ENCODE assay signal across 21 cellular contexts in the genomic region with DNA sequence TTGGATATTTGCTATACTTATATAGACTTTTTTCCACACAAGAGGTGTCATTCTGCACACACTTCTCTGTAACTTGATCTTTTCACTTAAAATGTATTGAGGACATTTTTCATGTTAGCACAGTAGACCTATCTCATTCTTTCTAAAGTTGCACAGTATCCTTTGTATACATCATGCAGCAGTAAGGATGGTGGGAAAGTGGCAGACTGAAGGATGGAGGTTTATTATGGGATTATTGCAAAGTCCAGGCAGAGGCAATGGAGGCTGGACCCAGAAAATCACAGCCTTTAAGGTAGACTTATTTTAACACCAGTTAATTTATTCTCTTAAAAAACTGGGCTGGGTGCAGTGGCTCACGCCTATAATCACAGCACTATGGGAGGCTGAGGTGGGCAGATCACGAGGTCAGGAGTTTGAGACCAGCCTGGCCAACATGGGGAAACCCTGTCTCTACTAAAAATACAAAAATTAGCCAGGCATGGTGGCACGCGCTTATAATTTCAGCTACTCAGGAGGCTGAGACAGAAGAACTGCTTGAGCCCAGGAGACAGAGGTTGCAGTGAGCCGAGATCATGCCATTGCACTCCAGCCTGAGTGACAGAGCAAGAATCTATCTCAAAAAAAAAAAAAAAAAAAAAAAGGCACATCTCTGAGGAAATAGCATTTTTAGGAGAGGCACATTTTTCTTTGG. TPM values are rescaled to one million over a fixed set of nuclear protein-coding genes. Genes with fewer than 3 reads are reported as not detected.
A peak's percentile ranks its signal among the peaks of the same experiment; 100 is the strongest.
DNase-seq lines count a peak whose midpoint lies in the region; ATAC-seq and TF ChIP-seq lines count a peak whose summit lies in the region.
"Had no signal": no experiment of that assay in that cellular context is flagged by ENCODE, and none has a peak within 500 bp of the region (broad histone marks: within the 10 kb centered on the region; RNA-seq: fewer than 3 reads in every experiment).

No MANE protein-coding gene starts in this region.

- no peak overlapping the region for H2AFZ ChIP-seq in PC-9

- CTCF ChIA-PET in Caco-2 (lab: Charles Lee) = no interaction called here
- CTCF ChIA-PET in WTC11 (lab: Charles Lee) = no interaction called here
- CTCF ChIA-PET in PC-9 (lab: Charles Lee) = no interaction called here

- BruUV-seq in Caco-2 (replicated peaks; lab: Mats Ljungman, UMichigan) (no TSS peak), PC-9 (replicated peaks; lab: Mats Ljungman, UMichigan) (no TSS peak)

- no peak overlapping the region for H3K27ac ChIP-seq in CD4-positive, CD25-positive, alpha-beta regulatory T cell (ENCODE audit: insufficient read depth, low read length, poor library complexity, severe bottlenecking)
- H3K27ac ChIP-seq in PC-9 = no peak overlapping the region
- no peak overlapping the region for H3K27ac ChIP-seq in tibial artery
- H3K27ac ChIP-seq: upper lobe of left lung had no signal

- H3K4me1 ChIP-seq in CD4-positive, CD25-positive, alpha-beta regulatory T cell (ENCODE audit: control insufficient read depth, insufficient read depth, low read length, poor library complexity, severe bottlenecking) = peaks cover 58% of the 10 kb centered on the region
- H3K4me1 ChIP-seq in Caco-2 (no peaks in the 10 kb centered on the region), PC-9 (replicated peaks; ENCODE audit: insufficient read depth) (no peaks in the 10 kb centered on the region), tibial artery (no peaks in the 10 kb centered on the region)
- H3K4me1 ChIP-seq: upper lobe of left lung had no signal

- no peaks in the 10 kb centered on the region for H3K9me2 ChIP-seq in PC-9 (ENCODE audit: insufficient read depth)

- H3K4me3 Mint-ChIP-seq in CD4-positive, CD25-positive, alpha-beta regulatory T cell = peak overlapping the region in 2 of 4 donors; percentile 55 to 67
- H3K4me3 Mint-ChIP-seq in Caco-2 (ENCODE audit: unreplicated experiment) (no peak overlapping the region), WTC11 (no peak overlapping the region)
- H3K4me3 Mint-ChIP-seq in dendritic cell treated with granulocyte-macrophage colony-stimulating factor and Interleukin-4, amounts not matched to agents 40 ng/mL and 50 ng/mL, for 4 days = no peak overlapping the region
- H3K4me3 Mint-ChIP-seq: HFFc6, mesothelial cell of epicardium had no signal

- H3K27ac Mint-ChIP-seq in CD4-positive, CD25-positive, alpha-beta regulatory T cell = peak overlapping the region in 2 of 3 donors; percentile 75 to 98
- H3K27ac Mint-ChIP-seq in Caco-2 (ENCODE audit: unreplicated experiment) (peak overlapping the region; percentile 45), WTC11 (peak overlapping the region; percentile 39; the same call in 1 of the 2 replicates)
- H3K27ac Mint-ChIP-seq in dendritic cell treated with granulocyte-macrophage colony-stimulating factor and Interleukin-4, amounts not matched to agents 40 ng/mL and 50 ng/mL, for 4 days = peak overlapping the region; percentile 81
- H3K27ac Mint-ChIP-seq: HFFc6, mesothelial cell of epicardium had no signal

- no peaks in the 10 kb centered on the region for H3K79me2 ChIP-seq in PC-9 (ENCODE audit: low read depth)

- no peak for ATAC-seq in CD4-positive, CD25-positive, alpha-beta regulatory T cell (ENCODE audit: low read depth in 2 of 2)
- no peak for ATAC-seq in WTC11
- no peak for ATAC-seq in GM18498 (IDR thresholded peaks at IDR 0.05; ENCODE audit: unreplicated experiment)
- ATAC-seq: left cardiac atrium had no signal

- peaks cover 0 to 6% (median 0%) of the 10 kb centered on the region in 7 donors for H3K9me3 Mint-ChIP-seq in CD4-positive, CD25-positive, alpha-beta regulatory T cell
- H3K9me3 Mint-ChIP-seq in Caco-2 (ENCODE audit: unreplicated experiment) = peaks cover 14% of the 10 kb centered on the region
- peaks cover 12% of the 10 kb centered on the region for H3K9me3 Mint-ChIP-seq in WTC11
- peaks cover 12% of the 10 kb centered on the region for H3K9me3 Mint-ChIP-seq in dendritic cell treated with granulocyte-macrophage colony-stimulating factor and Interleukin-4, amounts not matched to agents 40 ng/mL and 50 ng/mL, for 4 days
- H3K9me3 Mint-ChIP-seq: HFFc6 had no signal

- intact Hi-C loops in Caco-2 (cut with micrococcal nuclease; ENCODE audit: unreplicated experiment) (no loop called here), PC-9 (cut with micrococcal nuclease; ENCODE audit: unreplicated experiment) (no loop called here), tibial artery (cut with DNase I; ENCODE audit: low total_unique reads) (no loop called here)
- intact Hi-C loops in dendritic cell treated with granulocyte-macrophage colony-stimulating factor and Interleukin-4, amounts not matched to agents 40 ng/mL and 50 ng/mL, for 4 days (cut with micrococcal nuclease) = no loop called here

- POLR2A ChIA-PET in Caco-2 (lab: Charles Lee) = no interaction called here
- POLR2A ChIA-PET in WTC11 (lab: Charles Lee) = no interaction called here
- POLR2A ChIA-PET in PC-9 (lab: Charles Lee; ENCODE audit: unreplicated experiment) = no interaction called here

- no peaks in the 10 kb centered on the region for H4K20me1 ChIP-seq in PC-9 (ENCODE audit: insufficient read depth)

- no peak for DNase-seq in CD4-positive, CD25-positive, alpha-beta regulatory T cell
- DNase-seq in Caco-2 (no peak), WTC11 (ENCODE audit: low spot score) (no peak), GDM1 (lab: John Stamatoyannopoulos, UW) (no peak), PC-9 (no peak), tibial artery (no peak)
- DNase-seq: foreskin melanocyte; HFFc6; left cardiac atrium; MG63; NCI-H2081 treated with DMSO at 0.1 percent for 48 hours; NCI-H524; OCI-M1; SIG-M5; spleen; stimulated activated naive CD4-positive, alpha-beta T cell; T1000; upper lobe of left lung had no signal

- TF ChIP-seq CTCF in Caco-2 (IDR thresholded peaks at IDR 0.05; ENCODE audit: insufficient read depth in 1 of 2, low read depth in 1 of 2, low read length in 1 of 2, severe bottlenecking in 1 of 2, unreplicated experiment in 1 of 2) = no peak
- TF ChIP-seq CTCF in WTC11 (IDR thresholded peaks at IDR 0.05) = no peak
- no peak for TF ChIP-seq CTCF in PC-9 (conservative IDR thresholded peaks at IDR 0.05)
- TF ChIP-seq CTCF in tibial artery (IDR thresholded peaks at IDR 0.05) = no peak

- peaks cover 65% of the 10 kb centered on the region for H3K36me3 Mint-ChIP-seq in CD4-positive, CD25-positive, alpha-beta regulatory T cell
- no peaks in the 10 kb centered on the region for H3K36me3 Mint-ChIP-seq in Caco-2 (ENCODE audit: insufficient read depth, unreplicated experiment)
- peaks cover 7% of the 10 kb centered on the region for H3K36me3 Mint-ChIP-seq in WTC11
- peaks cover 96% of the 10 kb centered on the region for H3K36me3 Mint-ChIP-seq in dendritic cell treated with granulocyte-macrophage colony-stimulating factor and Interleukin-4, amounts not matched to agents 40 ng/mL and 50 ng/mL, for 4 days (ENCODE audit: low read depth)
- H3K36me3 Mint-ChIP-seq: mesothelial cell of epicardium had no signal

- H3K4me2 ChIP-seq in PC-9 = no peak overlapping the region

- H3K4me3 ChIP-seq in CD4-positive, CD25-positive, alpha-beta regulatory T cell (ENCODE audit: low read depth, low read length) = no peak overlapping the region
- H3K4me3 ChIP-seq in Caco-2 (ENCODE audit: low read depth, low read length) (no peak overlapping the region), PC-9 (no peak overlapping the region), tibial artery (no peak overlapping the region)
- H3K4me3 ChIP-seq: MG63, spleen, upper lobe of left lung had no signal

- peaks cover 51% of the 10 kb centered on the region for H3K36me3 ChIP-seq in CD4-positive, CD25-positive, alpha-beta regulatory T cell (ENCODE audit: control insufficient read depth, insufficient read depth, low read length)
- H3K36me3 ChIP-seq in Caco-2 (ENCODE audit: control insufficient read depth, insufficient read depth, low read length) (no peaks in the 10 kb centered on the region), PC-9 (ENCODE audit: low read depth) (no peaks in the 10 kb centered on the region), tibial artery (no peaks in the 10 kb centered on the region)
- H3K36me3 ChIP-seq: MG63, upper lobe of left lung had no signal

- no peaks in the 10 kb centered on the region for H3K9me3 ChIP-seq in CD4-positive, CD25-positive, alpha-beta regulatory T cell (ENCODE audit: control insufficient read depth in 2 of 2, low read length in 2 of 2)
- no peaks in the 10 kb centered on the region for H3K9me3 ChIP-seq in Caco-2
- no peaks in the 10 kb centered on the region for H3K9me3 ChIP-seq in PC-9 (ENCODE audit: insufficient read depth, low read depth)
- H3K9me3 ChIP-seq in tibial artery = no peaks in the 10 kb centered on the region
- H3K9me3 ChIP-seq: MG63, spleen, upper lobe of left lung had no signal

- peaks cover 49 to 90% (median 73%) of the 10 kb centered on the region in 4 donors for H3K4me1 Mint-ChIP-seq in CD4-positive, CD25-positive, alpha-beta regulatory T cell
- H3K4me1 Mint-ChIP-seq in Caco-2 (ENCODE audit: low read depth, unreplicated experiment) (no peaks in the 10 kb centered on the region), WTC11 (peaks cover 12% of the 10 kb centered on the region)
- H3K4me1 Mint-ChIP-seq in dendritic cell treated with granulocyte-macrophage colony-stimulating factor and Interleukin-4, amounts not matched to agents 40 ng/mL and 50 ng/mL, for 4 days (ENCODE audit: low read depth) = peaks cover 78% of the 10 kb centered on the region
- H3K4me1 Mint-ChIP-seq: mesothelial cell of epicardium had no signal

- H3K27me3 Mint-ChIP-seq in CD4-positive, CD25-positive, alpha-beta regulatory T cell = no peaks in the 10 kb centered on the region
- H3K27me3 Mint-ChIP-seq in Caco-2 (ENCODE audit: insufficient read depth, unreplicated experiment) (no peaks in the 10 kb centered on the region), WTC11 (ENCODE audit: low read depth) (no peaks in the 10 kb centered on the region; the same call in 1 of the 2 replicates)
- no peaks in the 10 kb centered on the region for H3K27me3 Mint-ChIP-seq in dendritic cell treated with granulocyte-macrophage colony-stimulating factor and Interleukin-4, amounts not matched to agents 40 ng/mL and 50 ng/mL, for 4 days

- no peaks in the 10 kb centered on the region for H3K27me3 ChIP-seq in CD4-positive, CD25-positive, alpha-beta regulatory T cell (ENCODE audit: control insufficient read depth, insufficient read depth, low read length)
- H3K27me3 ChIP-seq in Caco-2 (replicated peaks; ENCODE audit: control insufficient read depth, insufficient read depth, low read length) (no peaks in the 10 kb centered on the region), PC-9 (ENCODE audit: insufficient read depth, low read depth) (peaks cover 42% of the 10 kb centered on the region; the same call in 1 of the 2 replicates), tibial artery (no peaks in the 10 kb centered on the region)
- H3K27me3 ChIP-seq: spleen, upper lobe of left lung had no signal

- no peaks in the 10 kb centered on the region for H3F3A ChIP-seq in PC-9 (ENCODE audit: insufficient read depth, low read depth)

RNA-seq across cellular contexts. Expression of a gene that starts 25.8 kb away (rescaled TPM):
- 70.3 TPM for total RNA-seq in CD4-positive, CD25-positive, alpha-beta regulatory T cell
- polyA plus RNA-seq in CD4-positive, CD25-positive, alpha-beta regulatory T cell = 10 to 100 TPM; 33.5 to 45.4 (median 39.5) TPM
- total RNA-seq in Caco-2 (2022) = not detected in 2 replicates
- total RNA-seq in WTC11 (2021) = 0.11 to 0.15 TPM (median 0.11 TPM) in 3 replicates
- not detected in 2 replicates for total RNA-seq in PC-9 (2021)
- total RNA-seq: HFFc6, mesothelial cell of epicardium had no signal

RNA-seq across cellular contexts. Expression of a gene that starts 41.8 kb away (rescaled TPM):
- total RNA-seq in CD4-positive, CD25-positive, alpha-beta regulatory T cell = 135 TPM
- polyA plus RNA-seq in CD4-positive, CD25-positive, alpha-beta regulatory T cell = 10 to 100 TPM; 20.7 to 36.4 (median 27.1) TPM
- total RNA-seq in Caco-2 (2022) = not detected in 2 replicates
- 0.02 to 0.30 TPM (median 0.17 TPM) in 3 replicates for total RNA-seq in WTC11 (2021)
- total RNA-seq in PC-9 (2021) = not detected in 2 replicates
- total RNA-seq: HFFc6, mesothelial cell of epicardium had no signal

Comparison
In these comparisons a context has a peak if more than half of its experiments do, and no peak if none do; other contexts are left out.
1. RNA of a gene that starts 25.8 kb away (total RNA-seq): 70.3 TPM in CD4-positive, CD25-positive, alpha-beta regulatory T cell (single experiment); 0.11 to 0.15 TPM in WTC11, not detected in Caco-2 and not detected in PC-9; every median in the first group is over 10 times any median in the second.
2. RNA of a gene that starts 41.8 kb away (total RNA-seq): 135 TPM in CD4-positive, CD25-positive, alpha-beta regulatory T cell (single experiment); 0.02 to 0.30 TPM in WTC11, not detected in Caco-2 and not detected in PC-9; every median in the first group is over 100 times any median in the second.
3. Peak in every context shown above with its lines, with median percentiles within 50 percentile points of each other: H3K27ac Mint-ChIP-seq.